15 cellular contexts compared by ENCODE assay signal in the genomic region with DNA sequence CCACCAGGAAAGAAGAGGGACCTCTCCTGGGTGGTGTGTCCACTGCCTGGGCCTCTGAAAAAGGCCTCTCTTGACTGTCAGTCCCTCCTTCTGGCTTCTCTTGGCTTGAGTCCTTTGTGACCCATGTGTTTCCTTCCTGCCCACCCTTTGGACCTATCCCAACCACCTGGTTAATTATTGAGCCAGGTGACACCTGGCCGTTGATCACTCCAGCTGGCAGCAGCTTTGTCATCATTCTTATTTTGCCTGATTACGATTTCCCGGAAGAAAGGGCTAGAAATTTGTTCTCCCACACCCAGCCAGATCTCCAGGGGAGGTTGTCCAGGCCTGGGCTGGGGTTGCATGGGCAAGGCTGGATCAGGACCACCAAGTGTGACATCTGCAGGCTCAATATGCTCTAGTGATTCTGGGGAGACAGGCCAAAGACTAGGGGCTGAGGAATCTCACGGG. TPM values are rescaled to one million over a fixed set of nuclear protein-coding genes. Genes with fewer than 3 reads are reported as not detected.
A peak's percentile ranks its signal among the peaks of the same experiment; 100 is the strongest.
DNase-seq lines count a peak whose midpoint lies in the region; ATAC-seq and TF ChIP-seq lines count a peak whose summit lies in the region.
"Had no signal": no experiment of that assay in that cellular context is flagged by ENCODE, and none has a peak within 500 bp of the region (broad histone marks: within the 10 kb centered on the region; RNA-seq: fewer than 3 reads in every experiment).

No MANE protein-coding gene starts in this region.

- no peaks in the 10 kb centered on the region for H3K9me2 ChIP-seq in hepatocyte (replicated peaks; ENCODE audit: insufficient read depth)

- H3K27me3 ChIP-seq in hepatocyte = no peaks in the 10 kb centered on the region
- H3K27me3 ChIP-seq in CD8-positive, alpha-beta memory T cell (ENCODE audit: insufficient read depth, low read length, poor library complexity, severe bottlenecking) = no peaks in the 10 kb centered on the region
- H3K27me3 ChIP-seq in upper lobe of left lung = no peaks in the 10 kb centered on the region
- no peaks in the 10 kb centered on the region for H3K27me3 ChIP-seq in tibial nerve
- H3K27me3 ChIP-seq: heart left ventricle, SJSA1 had no signal

- TF ChIP-seq CTCF in hepatocyte (IDR thresholded peaks at IDR 0.05; ENCODE audit: poor library complexity) = no peak
- no peak for TF ChIP-seq CTCF in upper lobe of left lung (IDR thresholded peaks at IDR 0.05)
- TF ChIP-seq CTCF in tibial nerve (IDR thresholded peaks at IDR 0.05) = no peak

- no peaks in the 10 kb centered on the region for H4K20me1 ChIP-seq in hepatocyte (ENCODE audit: insufficient read depth, poor library complexity, severe bottlenecking)

- TF ChIP-seq POLR2A in upper lobe of left lung (IDR thresholded peaks at IDR 0.05) (no peak), tibial nerve (IDR thresholded peaks at IDR 0.05) (no peak)

- no peak overlapping the region for H2AFZ ChIP-seq in hepatocyte

- 51% methylated on average over 4 of the region's 4 CpGs for WGBS in hepatocyte (ENCODE audit: low lambda C conversion rate, missing lambda C conversion rate)
- WGBS in upper lobe of left lung, 2 donors = 55 to 68% methylated on average over 4 of the region's 4 CpGs
- 77 to 80% methylated on average over 4 of the region's 4 CpGs for WGBS in tibial nerve, 2 donors

- H3K4me1 Mint-ChIP-seq in CD8-positive, alpha-beta memory T cell = peaks cover 4 to 6% (median 4%) of the 10 kb centered on the region in 3 donors

- TF ChIP-seq EP300 in upper lobe of left lung (IDR thresholded peaks at IDR 0.05) (no peak), tibial nerve (IDR thresholded peaks at IDR 0.05) (no peak)

- peaks cover 22 to 32% (median 27%) of the 10 kb centered on the region in 5 donors for H3K9me3 Mint-ChIP-seq in CD8-positive, alpha-beta memory T cell

- H3K79me2 ChIP-seq in hepatocyte = no peaks in the 10 kb centered on the region

- DNase-seq in HK-2 (ENCODE audit: unreplicated experiment) (peak; percentile 46), NCI-H748 treated with DMSO at 0.1 percent for 48 hours (lab: John Stamatoyannopoulos, UW) (peak; percentile 10), hepatocyte (ENCODE audit: low spot score) (peak; percentile 71), sciatic nerve (ENCODE audit: low spot score) (peak; percentile 23), upper lobe of left lung (no peak), tibial nerve (ENCODE audit: low spot score in 2 of 2) (no peak)
- DNase-seq in CD8-positive, alpha-beta memory T cell = no peak
- DNase-seq: activated CD4-positive, alpha-beta T cell treated with anti-CD3 and anti-CD28 coated beads, Interleukin-2, amount 10 ng/mL, durations not matched to agents 7 days and 5 days; activated naive CD4-positive, alpha-beta T cell treated with anti-CD3 and anti-CD28 coated beads, Interleukin-2, amount 50 U/mL, for 16 hours; EL; heart left ventricle; psoas muscle; T-helper 9 cell had no signal

- peak overlapping the region in 1 of 7 donors; percentile 48 for H3K4me3 Mint-ChIP-seq in CD8-positive, alpha-beta memory T cell
- H3K4me3 Mint-ChIP-seq: activated CD4-positive, alpha-beta T cell treated with anti-CD3 and anti-CD28 coated beads, Interleukin-2, amount 10 ng/mL, durations not matched to agents 7 days and 5 days had no signal

- H3K27me3 Mint-ChIP-seq in CD8-positive, alpha-beta memory T cell = peaks cover 1 to 4% of the 10 kb centered on the region in 2 donors

- ATAC-seq in sciatic nerve (no peak), upper lobe of left lung (ENCODE audit: low FRiP score in 2 of 2) (no peak)
- ATAC-seq: heart left ventricle, psoas muscle had no signal

- H3K4me3 ChIP-seq in hepatocyte = no peak overlapping the region
- H3K4me3 ChIP-seq in CD8-positive, alpha-beta memory T cell (ENCODE audit: low read length) = no peak overlapping the region
- no peak overlapping the region for H3K4me3 ChIP-seq in upper lobe of left lung
- H3K4me3 ChIP-seq in tibial nerve = no peak overlapping the region
- H3K4me3 ChIP-seq: heart left ventricle, psoas muscle, SJSA1 had no signal

- H3K36me3 ChIP-seq in hepatocyte (replicated peaks; ENCODE audit: insufficient read depth, low read depth) (no peaks in the 10 kb centered on the region), upper lobe of left lung (no peaks in the 10 kb centered on the region), tibial nerve (no peaks in the 10 kb centered on the region)
- no peaks in the 10 kb centered on the region for H3K36me3 ChIP-seq in CD8-positive, alpha-beta memory T cell (ENCODE audit: insufficient read depth, low read length)
- H3K36me3 ChIP-seq: heart left ventricle had no signal

- no peak overlapping the region for H3K4me2 ChIP-seq in hepatocyte

- H3K27ac ChIP-seq in hepatocyte (peak overlapping the region; percentile 90), upper lobe of left lung (no peak overlapping the region), tibial nerve (peak overlapping the region in 1 of 4 donors; percentile 68)
- H3K27ac ChIP-seq in CD8-positive, alpha-beta memory T cell (ENCODE audit: low read depth, low read length) = no peak overlapping the region
- H3K27ac ChIP-seq: C4-2B, heart left ventricle, psoas muscle, SJSA1 had no signal

- POLR2A ChIA-PET in CD8-positive, alpha-beta memory T cell (lab: Charles Lee) = no interaction called here

- CTCF ChIA-PET in CD8-positive, alpha-beta memory T cell (lab: Charles Lee) = no interaction called here

- H3K27ac Mint-ChIP-seq in CD8-positive, alpha-beta memory T cell = peak overlapping the region in 1 of 8 donors; percentile 18
- H3K27ac Mint-ChIP-seq: activated CD4-positive, alpha-beta T cell treated with anti-CD3 and anti-CD28 coated beads, Interleukin-2, amount 10 ng/mL, durations not matched to agents 7 days and 5 days had no signal

- H3K4me1 ChIP-seq in hepatocyte (ENCODE audit: insufficient read depth) (peaks cover 32% of the 10 kb centered on the region), upper lobe of left lung (peaks cover 15 to 23% (median 17%) of the 10 kb centered on the region in 4 donors), tibial nerve (peaks cover 0 to 26% (median 21%) of the 10 kb centered on the region in 4 donors)
- no peaks in the 10 kb centered on the region for H3K4me1 ChIP-seq in CD8-positive, alpha-beta memory T cell (ENCODE audit: insufficient read depth, low read length)

- intact Hi-C loops in sciatic nerve (cut with DNase I) = no loop called here

- H3K9me3 ChIP-seq in hepatocyte (ENCODE audit: low read depth) = peaks cover 7% of the 10 kb centered on the region
- H3K9me3 ChIP-seq in CD8-positive, alpha-beta memory T cell (ENCODE audit: low read length) = peaks cover 5% of the 10 kb centered on the region
- peaks cover 0 to 6% (median 3%) of the 10 kb centered on the region in 4 donors for H3K9me3 ChIP-seq in upper lobe of left lung
- peaks cover 0 to 21% (median 5%) of the 10 kb centered on the region in 4 donors for H3K9me3 ChIP-seq in tibial nerve

- H3K36me3 Mint-ChIP-seq in CD8-positive, alpha-beta memory T cell = peaks cover 1 to 17% (median 2%) of the 10 kb centered on the region in 3 donors

RNA-seq across cellular contexts. Expression of a gene that starts 24.8 kb away (rescaled TPM):
- total RNA-seq in hepatocyte (9.1 and 9.4 TPM in 2 replicates), sciatic nerve (61.2 TPM), upper lobe of left lung (100 to 1,000 TPM in 1 of 6 donors, 10 to 100 TPM in 5; 19.4 to 106 (median 36.5) TPM), tibial nerve (100 to 1,000 TPM in 2 of 4 donors, 10 to 100 TPM in 2; 66.8 to 124 (median 90.8) TPM)
- polyA plus RNA-seq in hepatocyte = 13.5 and 19.1 TPM in 2 replicates
- total RNA-seq in CD8-positive, alpha-beta memory T cell = 10 to 100 TPM; 82.8 to 87.8 TPM
- polyA plus RNA-seq in CD8-positive, alpha-beta memory T cell = 5.6 TPM

RNA-seq across cellular contexts. Expression of a gene that starts 49.1 kb away (rescaled TPM):
- 49.2 and 56.2 TPM in 2 replicates for total RNA-seq in hepatocyte
- 88.4 and 97.6 TPM in 2 replicates for polyA plus RNA-seq in hepatocyte
- 71.3 TPM for total RNA-seq in sciatic nerve
- total RNA-seq in CD8-positive, alpha-beta memory T cell = 10 to 100 TPM; 56.9 to 59.9 TPM
- 46.6 TPM for polyA plus RNA-seq in CD8-positive, alpha-beta memory T cell
- total RNA-seq in upper lobe of left lung = 10 to 100 TPM; 41.9 to 89.6 (median 76.1) TPM
- 10 to 100 TPM; 45.4 to 76.3 (median 55.6) TPM for total RNA-seq in tibial nerve

Comparison
In these comparisons a context has a peak if more than half of its experiments do, and no peak if none do; other contexts are left out.
1. DNase-seq: peak in HK-2 (single experiment), NCI-H748 treated with DMSO at 0.1 percent for 48 hours (single experiment), hepatocyte (single experiment) and sciatic nerve (single experiment); none in CD8-positive, alpha-beta memory T cell (0 of 5), upper lobe of left lung (0 of 2) and tibial nerve (0 of 2).